23 cellular contexts compared by ENCODE assay signal in genomic region chr11:35629511-35629910, GRCh38. TPM values are rescaled to one million over a fixed set of nuclear protein-coding genes. Genes with fewer than 3 reads are reported as not detected.
DNase-seq lines count a peak whose midpoint lies in the region; ATAC-seq and TF ChIP-seq lines count a peak whose summit lies in the region.
"Had no signal": no experiment of that assay in that cellular context is flagged by ENCODE, and none has a peak within 500 bp of the region (broad histone marks: within the 10 kb centered on the region; RNA-seq: fewer than 3 reads in every experiment).

No MANE protein-coding gene starts in this region.

- H3K9me3 Mint-ChIP-seq in naive thymus-derived CD8-positive, alpha-beta T cell: no peaks in the 10 kb centered on the region
- H3K9me3 Mint-ChIP-seq: activated naive CD4-positive, alpha-beta T cell treated with anti-CD3 and anti-CD28 coated beads for 36 hours; CD4-positive, alpha-beta memory T cell had no signal

- H2AFZ ChIP-seq in HCT116 (ENCODE audit: low read depth, low read length, poor library complexity, severe bottlenecking): peak overlapping the region; percentile 83

- H3K4me1 Mint-ChIP-seq in naive thymus-derived CD8-positive, alpha-beta T cell: no peaks in the 10 kb centered on the region
- H3K4me1 Mint-ChIP-seq: CD4-positive, alpha-beta memory T cell had no signal

- RAD21 ChIA-PET in HCT116 (lab: Charles Lee; ENCODE audit: low non-redundant PET in 1 of 2, low total read pairs in 2 of 2, uncharacterized antibody in 2 of 2, unreplicated experiment in 2 of 2): no interaction called here

- H3K9me2 ChIP-seq in HCT116 (ENCODE audit: insufficient read depth): no peaks in the 10 kb centered on the region

- no peak for TF ChIP-seq POLR2A in HCT116 (IDR thresholded peaks at IDR 0.05; ENCODE audit: borderline replicate concordance, extremely low read depth, insufficient read depth, insufficient read length)

- H3K27ac Mint-ChIP-seq in naive thymus-derived CD8-positive, alpha-beta T cell: no peak overlapping the region
- H3K27ac Mint-ChIP-seq: activated naive CD4-positive, alpha-beta T cell treated with anti-CD3 and anti-CD28 coated beads for 36 hours; CD4-positive, alpha-beta memory T cell had no signal

- intact Hi-C loops in HCT116 (cut with micrococcal nuclease): no loop called here
- intact Hi-C loops in upper lobe of right lung (cut with DNase I): no loop called here

- H3K27me3 ChIP-seq in HCT116 (ENCODE audit: insufficient read depth, low read length) (no peaks in the 10 kb centered on the region), upper lobe of right lung (no peaks in the 10 kb centered on the region), SJCRH30 (no peaks in the 10 kb centered on the region)
- H3K27me3 ChIP-seq: testis had no signal

- H3K4me1 ChIP-seq in HCT116 (ENCODE audit: control insufficient read depth in 1 of 2, insufficient read depth in 2 of 2, low read length in 2 of 2): peaks cover 13 to 26% of the 10 kb centered on the region in 2 experiments
- H3K4me1 ChIP-seq in upper lobe of right lung: no peaks in the 10 kb centered on the region
- H3K4me1 ChIP-seq in SJCRH30: peaks cover 31% of the 10 kb centered on the region
- H3K4me1 ChIP-seq: colonic mucosa, lower lobe of right lung, spleen, testis had no signal

- H3K4me3 ChIP-seq in HCT116 (replicated peaks in 1 of 2; ENCODE audit: low read depth in 1 of 2, low read length in 2 of 2): peak overlapping the region in 1 of 2 experiments; percentile 8; a peak in 2 of 4 replicates
- no peak overlapping the region for H3K4me3 ChIP-seq in upper lobe of right lung
- H3K4me3 ChIP-seq in SJCRH30: no peak overlapping the region
- H3K4me3 ChIP-seq: colonic mucosa, lower lobe of right lung, spleen, testis had no signal

- H3K27ac ChIP-seq in HCT116 (ENCODE audit: low read depth, low read length) (no peak overlapping the region), upper lobe of right lung (no peak overlapping the region), SJCRH30 (no peak overlapping the region)
- H3K27ac ChIP-seq: colonic mucosa, lower lobe of right lung, RWPE1, spleen, testis had no signal

- no peaks in the 10 kb centered on the region for H3K36me3 Mint-ChIP-seq in naive thymus-derived CD8-positive, alpha-beta T cell
- H3K36me3 Mint-ChIP-seq: CD4-positive, alpha-beta memory T cell had no signal

- ATAC-seq in HCT116 (peak; percentile 33), SK-N-SH treated with all-trans-retinoic acid at 6 μM for 48 hours (peak; percentile 5; the same call in 2 of the 3 replicates), left lobe of liver (peak; percentile 84), upper lobe of right lung (peak; percentile 40)
- ATAC-seq in naive thymus-derived CD8-positive, alpha-beta T cell: no peak

- CTCF ChIA-PET in HCT116 (lab: Charles Lee): no interaction called here

- H3K36me3 ChIP-seq in HCT116 (ENCODE audit: control insufficient read depth in 1 of 2, insufficient read depth in 2 of 2, low read length in 2 of 2): no peaks in the 10 kb centered on the region
- H3K36me3 ChIP-seq in upper lobe of right lung: no peaks in the 10 kb centered on the region
- no peaks in the 10 kb centered on the region for H3K36me3 ChIP-seq in SJCRH30
- H3K36me3 ChIP-seq: colonic mucosa, lower lobe of right lung, spleen had no signal

- no peaks in the 10 kb centered on the region for H3K79me2 ChIP-seq in HCT116 (ENCODE audit: insufficient read depth, low read length)

- peak overlapping the region; percentile 59 for H3K4me2 ChIP-seq in HCT116 (ENCODE audit: low read length)

- TF ChIP-seq RAD21 in HCT116 (IDR thresholded peaks at IDR 0.05; ENCODE audit: low read depth): no peak

- H4K20me1 ChIP-seq in HCT116 (ENCODE audit: insufficient read depth): no peaks in the 10 kb centered on the region

- DNase-seq in HCT116 (ENCODE audit: low read depth, low spot score): no peak
- DNase-seq in left lobe of liver (ENCODE audit: low spot score): peak; percentile 49
- no peak for DNase-seq in upper lobe of right lung
- DNase-seq in naive thymus-derived CD8-positive, alpha-beta T cell: no peak
- no peak for DNase-seq in DMS153 (lab: John Stamatoyannopoulos, UW)
- no peak for DNase-seq in SJCRH30
- DNase-seq: activated CD4-positive, alpha-beta T cell treated with anti-CD3 and anti-CD28 coated beads, Interleukin-2, amount 50 U/mL, for 1 hour; CD4-positive, alpha-beta memory T cell; colonic mucosa; GDM1; Karpas-422; lower lobe of right lung; NCI-H1694 treated with DMSO at 0.1 percent for 48 hours; NCI-H2171; NCI-H526; spleen; stimulated activated CD4-positive, alpha-beta T cell treated with anti-CD3 and anti-CD28 coated beads, Interleukin-4, amount 100 ng/mL, for 4 hours; stimulated activated naive CD4-positive, alpha-beta T cell treated with Interleukin-2 at 50 U/mL for 16 hours; T-helper 9 cell; testis had no signal

- H3K9ac ChIP-seq in HCT116 (ENCODE audit: low read length): no peak overlapping the region

- peaks cover 28 to 72% (median 62%) of the 10 kb centered on the region in 5 donors for H3K27me3 Mint-ChIP-seq in naive thymus-derived CD8-positive, alpha-beta T cell

- no TSS peak for BruUV-seq in HCT116 (replicated peaks; lab: Mats Ljungman, UMichigan)

- H3K9me3 ChIP-seq in HCT116 (ENCODE audit: control insufficient read depth in 1 of 2, insufficient read depth in 1 of 2, low read depth in 1 of 2, low read length in 2 of 2) (no peaks in the 10 kb centered on the region), upper lobe of right lung (no peaks in the 10 kb centered on the region), SJCRH30 (replicated peaks) (no peaks in the 10 kb centered on the region)
- H3K9me3 ChIP-seq: colonic mucosa, lower lobe of right lung, spleen, testis had no signal

- no peak for TF ChIP-seq CTCF in HCT116 (IDR thresholded peaks at IDR 0.05 in 2 of 3, conservative IDR thresholded peaks at IDR 0.05 in 1 of 3; ENCODE audit: borderline replicate concordance in 1 of 3, insufficient read depth in 1 of 3, low read depth in 2 of 3, low read length in 2 of 3)
- TF ChIP-seq CTCF in upper lobe of right lung (IDR thresholded peaks at IDR 0.05): no peak

- H3K4me3 Mint-ChIP-seq in naive thymus-derived CD8-positive, alpha-beta T cell: no peak overlapping the region
- H3K4me3 Mint-ChIP-seq: activated naive CD4-positive, alpha-beta T cell treated with anti-CD3 and anti-CD28 coated beads for 36 hours; CD4-positive, alpha-beta memory T cell had no signal

- POLR2A ChIA-PET in HCT116 (lab: Charles Lee): no interaction called here
- POLR2A ChIA-PET in naive thymus-derived CD8-positive, alpha-beta T cell (lab: Charles Lee): no interaction called here

TF ChIP-seq in HCT116, 20 proteins besides CTCF, POLR2A, EP300 and RAD21:
- TF ChIP-seq TCF7L2 (IDR thresholded peaks at IDR 0.05; ENCODE audit: borderline replicate concordance, extremely low read depth, insufficient read depth, insufficient read length): no peak
- TF ChIP-seq SRF (IDR thresholded peaks at IDR 0.05; ENCODE audit: low read depth): no peak
- TF ChIP-seq ELF1 (IDR thresholded peaks at IDR 0.05; ENCODE audit: borderline replicate concordance, low read depth): no peak
- no peak for TF ChIP-seq SP1 (IDR thresholded peaks at IDR 0.05; ENCODE audit: low read depth)
- TF ChIP-seq CBX3 (IDR thresholded peaks at IDR 0.05; ENCODE audit: low read depth): no peak
- TF ChIP-seq SIN3A (IDR thresholded peaks at IDR 0.05; ENCODE audit: low read depth): no peak
- no peak for TF ChIP-seq POLR2AphosphoS5 (IDR thresholded peaks at IDR 0.05; ENCODE audit: low read depth, low read length)
- no peak for TF ChIP-seq EZH2phosphoT487 (IDR thresholded peaks at IDR 0.05; ENCODE audit: borderline replicate concordance)
- no peak for TF ChIP-seq ZFX (IDR thresholded peaks at IDR 0.05)
- no peak for TF ChIP-seq YY1 (IDR thresholded peaks at IDR 0.05; ENCODE audit: extremely low read depth, insufficient replicate concordance, low read depth, low read length)

TF ChIP-seq in SK-N-SH treated with all-trans-retinoic acid at 6 μM for 48 hours, 23 proteins besides CTCF, POLR2A, EP300 and RAD21:
- no peak for TF ChIP-seq PPARA (CRISPR knock-in tag; IDR thresholded peaks at IDR 0.05; ENCODE audit: borderline replicate concordance)
- TF ChIP-seq, protein P1, sequence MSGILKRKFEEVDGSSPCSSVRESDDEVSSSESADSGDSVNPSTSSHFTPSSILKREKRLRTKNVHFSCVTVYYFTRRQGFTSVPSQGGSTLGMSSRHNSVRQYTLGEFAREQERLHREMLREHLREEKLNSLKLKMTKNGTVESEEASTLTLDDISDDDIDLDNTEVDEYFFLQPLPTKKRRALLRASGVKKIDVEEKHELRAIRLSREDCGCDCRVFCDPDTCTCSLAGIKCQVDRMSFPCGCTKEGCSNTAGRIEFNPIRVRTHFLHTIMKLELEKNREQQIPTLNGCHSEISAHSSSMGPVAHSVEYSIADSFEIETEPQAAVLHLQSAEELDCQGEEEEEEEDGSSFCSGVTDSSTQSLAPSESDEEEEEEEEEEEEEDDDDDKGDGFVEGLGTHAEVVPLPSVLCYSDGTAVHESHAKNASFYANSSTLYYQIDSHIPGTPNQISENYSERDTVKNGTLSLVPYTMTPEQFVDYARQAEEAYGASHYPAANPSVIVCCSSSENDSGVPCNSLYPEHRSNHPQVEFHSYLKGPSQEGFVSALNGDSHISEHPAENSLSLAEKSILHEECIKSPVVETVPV (CRISPR knock-in tag; IDR thresholded peaks at IDR 0.05): no peak
- TF ChIP-seq TOX (CRISPR knock-in tag; IDR thresholded peaks at IDR 0.05; ENCODE audit: borderline replicate concordance): no peak
- TF ChIP-seq ZFP3 (CRISPR knock-in tag; IDR thresholded peaks at IDR 0.05): no peak

RNA-seq across cellular contexts. Expression of gene FJX1, which starts 11.3 kb away (rescaled TPM):
- total RNA-seq in HCT116 (2021; ENCODE audit: unreplicated experiment) (13.7 TPM), left lobe of liver (0.73 TPM), upper lobe of right lung (5.9 TPM)
- polyA plus RNA-seq in HCT116 (2012): 5.5 and 6.1 TPM in 2 replicates
- total RNA-seq in naive thymus-derived CD8-positive, alpha-beta T cell: not detected
- under 1 TPM in 1 of 3 donors, not detected in 2; 0.15 TPM for polyA plus RNA-seq in naive thymus-derived CD8-positive, alpha-beta T cell
- 14.6 and 14.9 TPM in 2 replicates for total RNA-seq in SJCRH30 (2014; rRNA removed; shearing (Covaris generic))
- total RNA-seq: CD4-positive, alpha-beta memory T cell had no signal

RNA-seq across cellular contexts. Expression of gene TRIM44, which starts 33.1 kb away (rescaled TPM):
- 33.4 TPM for total RNA-seq in HCT116 (2021; ENCODE audit: unreplicated experiment)
- 27.1 and 29.4 TPM in 2 replicates for polyA plus RNA-seq in HCT116 (2012)
- 30.8 TPM for total RNA-seq in left lobe of liver
- total RNA-seq in upper lobe of right lung: 67.2 TPM
- 10 to 100 TPM; 64.5 to 73.4 TPM for total RNA-seq in naive thymus-derived CD8-positive, alpha-beta T cell
- polyA plus RNA-seq in naive thymus-derived CD8-positive, alpha-beta T cell: 10 to 100 TPM; 49.5 to 59.4 (median 56.4) TPM
- 66.8 and 67.0 TPM in 2 replicates for total RNA-seq in SJCRH30 (2014; rRNA removed; shearing (Covaris generic))

Comparison
In these comparisons a context has a peak if more than half of its experiments do, and no peak if none do; other contexts are left out.
1. ATAC-seq: peak in HCT116 (single experiment), SK-N-SH treated with all-trans-retinoic acid at 6 μM for 48 hours (single experiment), left lobe of liver (single experiment) and upper lobe of right lung (single experiment); none in naive thymus-derived CD8-positive, alpha-beta T cell (0 of 2).